1 cellular context compared by ENCODE assay signal in the genomic region with DNA sequence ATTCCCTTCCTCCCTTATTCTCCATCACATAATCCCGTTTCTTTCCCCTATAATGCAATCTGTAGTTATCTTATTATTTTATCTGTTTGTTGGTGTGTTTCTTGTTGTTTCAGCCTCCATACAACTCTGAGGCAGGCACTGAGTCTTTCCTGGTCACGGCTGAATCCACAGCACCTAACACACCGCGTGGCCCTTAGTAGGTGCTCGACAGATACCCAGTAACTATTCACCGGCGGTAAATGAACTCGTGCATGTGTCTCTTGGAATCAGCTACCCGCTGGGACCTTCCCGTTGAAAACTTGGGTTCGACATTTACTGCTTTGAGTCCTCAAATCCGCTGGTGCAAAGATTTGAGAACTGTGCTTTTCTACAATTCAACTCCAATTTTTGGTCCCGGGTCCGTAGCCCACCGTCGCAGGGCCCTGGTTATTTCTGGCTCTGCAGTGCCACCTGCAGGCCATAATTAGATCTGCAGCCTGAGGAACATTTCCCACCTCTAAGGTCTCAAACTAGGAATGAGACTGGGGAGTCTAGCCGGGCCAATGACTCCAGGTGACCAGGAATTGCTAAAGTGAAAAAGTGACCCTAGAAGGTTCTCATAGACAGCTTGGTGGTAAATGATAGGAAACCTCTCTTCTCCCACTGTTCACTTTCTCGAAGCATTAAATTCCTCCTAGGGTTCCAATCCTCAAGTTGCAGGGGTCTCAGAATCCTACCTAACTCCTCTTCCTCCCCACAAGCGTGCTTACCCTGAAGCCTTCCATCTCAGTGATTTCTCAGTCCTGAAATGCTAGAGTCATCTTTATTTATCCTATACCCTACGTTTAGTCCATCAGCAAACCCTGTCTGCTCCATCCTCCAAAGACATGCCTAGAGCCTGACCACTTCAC.
TF ChIP-seq lines count a peak whose summit lies in the region.

No MANE protein-coding gene starts in this region.

TF ChIP-seq in HepG2, 621 proteins besides CTCF, POLR2A, EP300 and RAD21 (continued from another document and continues in another):
- TF ChIP-seq, protein P1, sequence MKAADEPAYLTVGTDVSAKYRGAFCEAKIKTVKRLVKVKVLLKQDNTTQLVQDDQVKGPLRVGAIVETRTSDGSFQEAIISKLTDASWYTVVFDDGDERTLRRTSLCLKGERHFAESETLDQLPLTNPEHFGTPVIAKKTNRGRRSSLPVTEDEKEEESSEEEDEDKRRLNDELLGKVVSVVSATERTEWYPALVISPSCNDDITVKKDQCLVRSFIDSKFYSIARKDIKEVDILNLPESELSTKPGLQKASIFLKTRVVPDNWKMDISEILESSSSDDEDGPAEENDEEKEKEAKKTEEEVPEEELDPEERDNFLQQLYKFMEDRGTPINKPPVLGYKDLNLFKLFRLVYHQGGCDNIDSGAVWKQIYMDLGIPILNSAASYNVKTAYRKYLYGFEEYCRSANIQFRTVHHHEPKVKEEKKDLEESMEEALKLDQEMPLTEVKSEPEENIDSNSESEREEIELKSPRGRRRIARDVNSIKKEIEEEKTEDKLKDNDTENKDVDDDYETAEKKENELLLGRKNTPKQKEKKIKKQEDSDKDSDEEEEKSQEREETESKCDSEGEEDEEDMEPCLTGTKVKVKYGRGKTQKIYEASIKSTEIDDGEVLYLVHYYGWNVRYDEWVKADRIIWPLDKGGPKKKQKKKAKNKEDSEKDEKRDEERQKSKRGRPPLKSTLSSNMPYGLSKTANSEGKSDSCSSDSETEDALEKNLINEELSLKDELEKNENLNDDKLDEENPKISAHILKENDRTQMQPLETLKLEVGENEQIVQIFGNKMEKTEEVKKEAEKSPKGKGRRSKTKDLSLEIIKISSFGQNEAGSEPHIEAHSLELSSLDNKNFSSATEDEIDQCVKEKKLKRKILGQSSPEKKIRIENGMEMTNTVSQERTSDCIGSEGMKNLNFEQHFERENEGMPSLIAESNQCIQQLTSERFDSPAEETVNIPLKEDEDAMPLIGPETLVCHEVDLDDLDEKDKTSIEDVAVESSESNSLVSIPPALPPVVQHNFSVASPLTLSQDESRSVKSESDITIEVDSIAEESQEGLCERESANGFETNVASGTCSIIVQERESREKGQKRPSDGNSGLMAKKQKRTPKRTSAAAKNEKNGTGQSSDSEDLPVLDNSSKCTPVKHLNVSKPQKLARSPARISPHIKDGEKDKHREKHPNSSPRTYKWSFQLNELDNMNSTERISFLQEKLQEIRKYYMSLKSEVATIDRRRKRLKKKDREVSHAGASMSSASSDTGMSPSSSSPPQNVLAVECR (CRISPR knock-in tag; IDR thresholded peaks at IDR 0.05; ENCODE audit: borderline replicate concordance): no peak; the same call in 1 of the 2 replicates
- TF ChIP-seq KLF16 (CRISPR knock-in tag; IDR thresholded peaks at IDR 0.05) (0 out of 4 replicates have a peak, but pooled peaks of 1 of the 2 experiments have one; percentile 31), ZNF333 (CRISPR knock-in tag; IDR thresholded peaks at IDR 0.05; ENCODE audit: borderline replicate concordance) (no peak), PHF20 (CRISPR knock-in tag; IDR thresholded peaks at IDR 0.05) (no peak), ZNF446 (CRISPR knock-in tag; IDR thresholded peaks at IDR 0.05) (no peak), ZNF547 (CRISPR knock-in tag; IDR thresholded peaks at IDR 0.05) (peak; percentile 25; the same call in 1 of the 2 replicates), FOXC1 (CRISPR knock-in tag; IDR thresholded peaks at IDR 0.05; ENCODE audit: borderline replicate concordance) (no peak), RBFOX2 (IDR thresholded peaks at IDR 0.05; ENCODE audit: low read depth, low read length) (no peak), TAF15 (IDR thresholded peaks at IDR 0.05; ENCODE audit: low read depth, low read length, poor library complexity, severe bottlenecking) (no peak), ARID2 (CRISPR knock-in tag; IDR thresholded peaks at IDR 0.05; ENCODE audit: borderline replicate concordance) (no peak), SP140L (CRISPR knock-in tag; IDR thresholded peaks at IDR 0.05; ENCODE audit: borderline replicate concordance) (no peak), HDAC1 (CRISPR knock-in tag; IDR thresholded peaks at IDR 0.05) (no peak), AFF4 (CRISPR knock-in tag; IDR thresholded peaks at IDR 0.05) (no peak), ZNF235 (CRISPR knock-in tag; IDR thresholded peaks at IDR 0.05; ENCODE audit: borderline replicate concordance) (no peak), ZNF749 (CRISPR knock-in tag; IDR thresholded peaks at IDR 0.05; ENCODE audit: borderline replicate concordance) (no peak), ZNF792 (CRISPR knock-in tag; IDR thresholded peaks at IDR 0.05) (no peak), KLF13 (CRISPR knock-in tag; IDR thresholded peaks at IDR 0.05) (no peak), NR2F2 (IDR thresholded peaks at IDR 0.05; ENCODE audit: borderline replicate concordance, low read depth) (no peak), NAIF1 (CRISPR knock-in tag; IDR thresholded peaks at IDR 0.05; ENCODE audit: borderline replicate concordance) (no peak), ATM (IDR thresholded peaks at IDR 0.05; ENCODE audit: borderline replicate concordance) (no peak), MIXL1 (CRISPR knock-in tag; IDR thresholded peaks at IDR 0.05) (peak; percentile 82), SRSF9 (IDR thresholded peaks at IDR 0.05; ENCODE audit: borderline replicate concordance, insufficient read depth, low read depth, low read length, poor library complexity, severe bottlenecking) (no peak), YY1 (IDR thresholded peaks at IDR 0.05; ENCODE audit: insufficient read depth, insufficient replicate concordance, low read depth, low read length) (no peak), SMC3 (IDR thresholded peaks at IDR 0.05; ENCODE audit: low read length) (peak; percentile 76), HNRNPUL1 (IDR thresholded peaks at IDR 0.05; ENCODE audit: low read depth, low read length) (no peak), NCOA5 (CRISPR knock-in tag; IDR thresholded peaks at IDR 0.05) (no peak), HMGXB4 (CRISPR knock-in tag; IDR thresholded peaks at IDR 0.05; ENCODE audit: borderline replicate concordance in 1 of 2, low read depth in 1 of 2) (peak; percentile 19 to 25; a peak in 1 of 4 replicates), ZNF33A (CRISPR knock-in tag; IDR thresholded peaks at IDR 0.05; ENCODE audit: borderline replicate concordance) (no peak), XRCC5 (optimal IDR thresholded peaks at IDR 0.05; ENCODE audit: low read length) (peak; percentile 35), FUBP1 (CRISPR knock-in tag; IDR thresholded peaks at IDR 0.05; ENCODE audit: borderline replicate concordance) (no peak), ETV5 (CRISPR knock-in tag; IDR thresholded peaks at IDR 0.05; ENCODE audit: borderline replicate concordance) (no peak)
- TF ChIP-seq, protein P2, sequence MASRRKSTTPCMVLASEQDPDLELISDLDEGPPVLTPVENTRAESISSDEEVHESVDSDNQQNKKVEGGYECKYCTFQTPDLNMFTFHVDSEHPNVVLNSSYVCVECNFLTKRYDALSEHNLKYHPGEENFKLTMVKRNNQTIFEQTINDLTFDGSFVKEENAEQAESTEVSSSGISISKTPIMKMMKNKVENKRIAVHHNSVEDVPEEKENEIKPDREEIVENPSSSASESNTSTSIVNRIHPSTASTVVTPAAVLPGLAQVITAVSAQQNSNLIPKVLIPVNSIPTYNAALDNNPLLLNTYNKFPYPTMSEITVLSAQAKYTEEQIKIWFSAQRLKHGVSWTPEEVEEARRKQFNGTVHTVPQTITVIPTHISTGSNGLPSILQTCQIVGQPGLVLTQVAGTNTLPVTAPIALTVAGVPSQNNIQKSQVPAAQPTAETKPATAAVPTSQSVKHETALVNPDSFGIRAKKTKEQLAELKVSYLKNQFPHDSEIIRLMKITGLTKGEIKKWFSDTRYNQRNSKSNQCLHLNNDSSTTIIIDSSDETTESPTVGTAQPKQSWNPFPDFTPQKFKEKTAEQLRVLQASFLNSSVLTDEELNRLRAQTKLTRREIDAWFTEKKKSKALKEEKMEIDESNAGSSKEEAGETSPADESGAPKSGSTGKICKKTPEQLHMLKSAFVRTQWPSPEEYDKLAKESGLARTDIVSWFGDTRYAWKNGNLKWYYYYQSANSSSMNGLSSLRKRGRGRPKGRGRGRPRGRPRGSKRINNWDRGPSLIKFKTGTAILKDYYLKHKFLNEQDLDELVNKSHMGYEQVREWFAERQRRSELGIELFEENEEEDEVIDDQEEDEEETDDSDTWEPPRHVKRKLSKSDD (CRISPR knock-in tag; IDR thresholded peaks at IDR 0.05; ENCODE audit: low read depth): no peak
- TF ChIP-seq, protein P3, sequence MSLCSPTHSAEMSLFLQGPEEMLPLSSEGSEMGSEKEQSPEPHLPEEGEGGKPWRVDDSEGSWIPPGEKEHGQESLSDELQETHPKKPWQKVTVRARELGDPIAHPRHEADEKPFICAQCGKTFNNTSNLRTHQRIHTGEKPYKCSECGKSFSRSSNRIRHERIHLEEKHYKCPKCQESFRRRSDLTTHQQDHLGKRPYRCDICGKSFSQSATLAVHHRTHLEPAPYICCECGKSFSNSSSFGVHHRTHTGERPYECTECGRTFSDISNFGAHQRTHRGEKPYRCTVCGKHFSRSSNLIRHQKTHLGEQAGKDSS (CRISPR knock-in tag; IDR thresholded peaks at IDR 0.05; ENCODE audit: borderline replicate concordance, low read depth): no peak
- TF ChIP-seq, protein P4, sequence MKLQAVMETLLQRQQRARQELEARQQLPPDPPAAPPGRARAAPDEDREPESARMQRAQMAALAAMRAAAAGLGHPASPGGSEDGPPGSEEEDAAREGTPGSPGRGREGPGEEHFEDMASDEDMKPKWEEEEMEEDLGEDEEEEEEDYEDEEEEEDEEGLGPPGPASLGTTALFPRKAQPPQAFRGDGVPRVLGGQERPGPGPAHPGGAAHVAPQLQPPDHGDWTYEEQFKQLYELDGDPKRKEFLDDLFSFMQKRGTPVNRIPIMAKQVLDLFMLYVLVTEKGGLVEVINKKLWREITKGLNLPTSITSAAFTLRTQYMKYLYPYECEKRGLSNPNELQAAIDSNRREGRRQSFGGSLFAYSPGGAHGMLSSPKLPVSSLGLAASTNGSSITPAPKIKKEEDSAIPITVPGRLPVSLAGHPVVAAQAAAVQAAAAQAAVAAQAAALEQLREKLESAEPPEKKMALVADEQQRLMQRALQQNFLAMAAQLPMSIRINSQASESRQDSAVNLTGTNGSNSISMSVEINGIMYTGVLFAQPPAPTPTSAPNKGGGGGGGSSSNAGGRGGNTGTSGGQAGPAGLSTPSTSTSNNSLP (IDR thresholded peaks at IDR 0.05; ENCODE audit: low read depth, low read length): peak; percentile 37; the same call in 1 of the 2 replicates
- TF ChIP-seq, protein P5, sequence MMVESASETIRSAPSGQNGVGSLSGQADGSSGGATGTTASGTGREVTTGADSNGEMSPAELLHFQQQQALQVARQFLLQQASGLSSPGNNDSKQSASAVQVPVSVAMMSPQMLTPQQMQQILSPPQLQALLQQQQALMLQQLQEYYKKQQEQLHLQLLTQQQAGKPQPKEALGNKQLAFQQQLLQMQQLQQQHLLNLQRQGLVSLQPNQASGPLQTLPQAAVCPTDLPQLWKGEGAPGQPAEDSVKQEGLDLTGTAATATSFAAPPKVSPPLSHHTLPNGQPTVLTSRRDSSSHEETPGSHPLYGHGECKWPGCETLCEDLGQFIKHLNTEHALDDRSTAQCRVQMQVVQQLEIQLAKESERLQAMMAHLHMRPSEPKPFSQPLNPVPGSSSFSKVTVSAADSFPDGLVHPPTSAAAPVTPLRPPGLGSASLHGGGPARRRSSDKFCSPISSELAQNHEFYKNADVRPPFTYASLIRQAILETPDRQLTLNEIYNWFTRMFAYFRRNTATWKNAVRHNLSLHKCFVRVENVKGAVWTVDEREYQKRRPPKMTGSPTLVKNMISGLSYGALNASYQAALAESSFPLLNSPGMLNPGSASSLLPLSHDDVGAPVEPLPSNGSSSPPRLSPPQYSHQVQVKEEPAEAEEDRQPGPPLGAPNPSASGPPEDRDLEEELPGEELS (CRISPR knock-in tag; IDR thresholded peaks at IDR 0.05): no peak
